ENCODE assay signal across 9 cellular contexts in the genomic region with DNA sequence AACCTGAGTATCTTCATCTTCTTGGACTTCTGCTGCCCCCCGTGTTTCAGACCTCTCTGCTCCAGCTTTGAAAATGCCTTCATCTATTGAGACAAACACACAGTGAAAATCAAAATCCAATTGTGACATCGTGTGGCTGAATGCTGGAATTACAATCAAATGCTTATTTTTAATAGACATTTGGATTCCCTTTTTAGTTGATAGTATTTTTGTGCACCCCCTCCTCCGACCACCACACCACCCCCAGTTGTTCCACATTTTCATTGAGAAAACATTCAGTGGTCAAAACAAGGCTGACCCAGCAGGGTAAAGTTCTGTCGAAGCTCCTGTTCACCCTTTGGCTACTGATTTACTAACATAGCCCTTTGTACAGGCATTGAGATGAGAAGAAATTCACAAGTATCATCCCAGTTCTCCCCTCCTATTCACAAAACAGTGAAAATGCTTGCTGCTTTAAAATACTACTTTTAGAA.
DNase-seq lines count a peak whose midpoint lies in the region; ATAC-seq and TF ChIP-seq lines count a peak whose summit lies in the region.
"Had no signal": no experiment of that assay in that cellular context is flagged by ENCODE, and none has a peak within 500 bp of the region (broad histone marks: within the 10 kb centered on the region; RNA-seq: fewer than 3 reads in every experiment).

No MANE protein-coding gene starts in this region.

- DNase-seq in Caco-2, result peak in 1 of 2 experiments; percentile 32
- peak; percentile 23 for DNase-seq in NCI-H1092 (lab: John Stamatoyannopoulos, UW)
- peak; percentile 16 for DNase-seq in SKM-1 (lab: John Stamatoyannopoulos, UW; ENCODE audit: unreplicated experiment)
- peak in 1 of 2 donors; percentile 28 for DNase-seq in foreskin keratinocyte
- no peak for DNase-seq in sigmoid colon
- DNase-seq in ecto neural progenitor cell (ENCODE audit: low spot score), result no peak
- no peak for DNase-seq in effector memory CD4-positive, alpha-beta T cell

- H3K27ac ChIP-seq in foreskin keratinocyte (no peak overlapping the region), sigmoid colon (no peak overlapping the region)
- no peak overlapping the region for H3K27ac ChIP-seq in effector memory CD4-positive, alpha-beta T cell (ENCODE audit: insufficient read depth, low read length, poor library complexity, severe bottlenecking)
- H3K27ac ChIP-seq: SK-N-MC had no signal

- POLR2A ChIA-PET in Caco-2 (lab: Charles Lee), result no interaction called here

- H3K9me3 Mint-ChIP-seq in Caco-2 (ENCODE audit: unreplicated experiment), result peaks cover 17% of the 10 kb centered on the region

- H3K4me1 Mint-ChIP-seq in Caco-2 (ENCODE audit: low read depth, unreplicated experiment), result peaks cover 50% of the 10 kb centered on the region

- WGBS in sigmoid colon, 2 donors, result 3 to 7% methylated on average over 4 of the region's 4 CpGs

- H3K4me3 ChIP-seq in Caco-2 (ENCODE audit: low read depth, low read length), result no peak overlapping the region
- H3K4me3 ChIP-seq in sigmoid colon, result no peak overlapping the region
- no peak overlapping the region for H3K4me3 ChIP-seq in effector memory CD4-positive, alpha-beta T cell (ENCODE audit: insufficient read depth, low read depth, low read length, poor library complexity, severe bottlenecking)
- H3K4me3 ChIP-seq: SK-N-MC had no signal

- peaks cover 18% of the 10 kb centered on the region for H3K4me1 ChIP-seq in Caco-2
- no peaks in the 10 kb centered on the region for H3K4me1 ChIP-seq in foreskin keratinocyte
- no peaks in the 10 kb centered on the region for H3K4me1 ChIP-seq in sigmoid colon
- H3K4me1 ChIP-seq in effector memory CD4-positive, alpha-beta T cell (ENCODE audit: control insufficient read depth, insufficient read depth, low read length, poor library complexity, severe bottlenecking), result no peaks in the 10 kb centered on the region

- no peaks in the 10 kb centered on the region for H3K27me3 Mint-ChIP-seq in Caco-2 (ENCODE audit: insufficient read depth, unreplicated experiment)

- TF ChIP-seq CTCF in Caco-2 (IDR thresholded peaks at IDR 0.05; ENCODE audit: insufficient read depth in 1 of 2, low read depth in 1 of 2, low read length in 1 of 2, severe bottlenecking in 1 of 2, unreplicated experiment in 1 of 2) (peak; percentile 46 to 75), foreskin keratinocyte (conservative IDR thresholded peaks at IDR 0.05) (peak; percentile 67), sigmoid colon (IDR thresholded peaks at IDR 0.05) (peak; percentile 37 to 65 (median 60))

- no peak overlapping the region for H3K27ac Mint-ChIP-seq in Caco-2 (ENCODE audit: unreplicated experiment)

- no peak overlapping the region for H3K4me3 Mint-ChIP-seq in Caco-2 (ENCODE audit: unreplicated experiment)

- no peak for TF ChIP-seq EP300 in sigmoid colon (IDR thresholded peaks at IDR 0.05)

- peaks cover 1% of the 10 kb centered on the region; the same call in 1 of the 2 replicates for H3K36me3 ChIP-seq in Caco-2 (ENCODE audit: control insufficient read depth, insufficient read depth, low read length)
- H3K36me3 ChIP-seq in sigmoid colon, result no peaks in the 10 kb centered on the region
- no peaks in the 10 kb centered on the region for H3K36me3 ChIP-seq in effector memory CD4-positive, alpha-beta T cell (ENCODE audit: control insufficient read depth, insufficient read depth, low read length)

- ATAC-seq in GM19351 (IDR thresholded peaks at IDR 0.05; ENCODE audit: unreplicated experiment) (peak; percentile 66), foreskin keratinocyte (peak; percentile 59)

- intact Hi-C loops in Caco-2 (cut with micrococcal nuclease; ENCODE audit: unreplicated experiment) (loop anchor here (1.0 kb wide), 1 partner anchor 141 kb away; no protein-coding TSS in a partner anchor), sigmoid colon (cut with DNase I) (loop anchor here (10.0 kb wide), 1 partner anchor 140 kb away; no protein-coding TSS in a partner anchor)

- peaks cover 69% of the 10 kb centered on the region for H3K36me3 Mint-ChIP-seq in Caco-2 (ENCODE audit: insufficient read depth, unreplicated experiment)

- no TSS peak for BruUV-seq in Caco-2 (replicated peaks; lab: Mats Ljungman, UMichigan)

- CTCF ChIA-PET in Caco-2 (lab: Charles Lee), result interaction anchor here (1.3 kb wide), 1 partner anchor 79 kb away, joined by 3 read pairs; no protein-coding TSS in a partner anchor

- no peaks in the 10 kb centered on the region for H3K27me3 ChIP-seq in Caco-2 (replicated peaks; ENCODE audit: control insufficient read depth, insufficient read depth, low read length)
- H3K27me3 ChIP-seq in foreskin keratinocyte, result no peaks in the 10 kb centered on the region
- no peaks in the 10 kb centered on the region for H3K27me3 ChIP-seq in sigmoid colon
- H3K27me3 ChIP-seq in effector memory CD4-positive, alpha-beta T cell (replicated peaks; ENCODE audit: control insufficient read depth, insufficient read depth, low read length, poor library complexity, severe bottlenecking), result no peaks in the 10 kb centered on the region

- H3K9me3 ChIP-seq in Caco-2 (no peaks in the 10 kb centered on the region), sigmoid colon (no peaks in the 10 kb centered on the region)
- H3K9me3 ChIP-seq in effector memory CD4-positive, alpha-beta T cell (ENCODE audit: control insufficient read depth, low read length), result no peaks in the 10 kb centered on the region

- TF ChIP-seq POLR2A in sigmoid colon (IDR thresholded peaks at IDR 0.05), result no peak

Comparison
In these comparisons a context has a peak if more than half of its experiments do, and no peak if none do; other contexts are left out.
1. DNase-seq: peak in NCI-H1092 (single experiment) and SKM-1 (single experiment); none in sigmoid colon (single experiment), ecto neural progenitor cell (single experiment) and effector memory CD4-positive, alpha-beta T cell (0 of 3).
2. Peak in every context shown above with its lines, with median percentiles within 50 percentile points of each other: CTCF ChIP-seq.